Comparison of ENCODE assay signal across 1 cellular context in genomic region chr1:43946244-43947060, GRCh38.
TF ChIP-seq lines count a peak whose summit lies in the region.

TSS of gene IPO13 (plus strand) at chr1:43946950. CDS start at chr1:43947601, 651 bp downstream.

TF ChIP-seq in HepG2, 621 proteins besides CTCF, POLR2A, EP300 and RAD21 (continued from another document and continues in another):
- TF ChIP-seq ZNF280B (CRISPR knock-in tag; IDR thresholded peaks at IDR 0.05; ENCODE audit: borderline replicate concordance) (peak; percentile 72; the same call in 1 of the 2 replicates), EZH2 (conservative IDR thresholded peaks at IDR 0.05; ENCODE audit: low read depth, low read length) (no peak), EHMT2 (IDR thresholded peaks at IDR 0.05; ENCODE audit: borderline replicate concordance, low read depth, low read length) (no peak), HBP1 (CRISPR knock-in tag; IDR thresholded peaks at IDR 0.05; ENCODE audit: low read depth) (peak; percentile 80; the same call in 1 of the 2 replicates), PBX3 (CRISPR knock-in tag; IDR thresholded peaks at IDR 0.05; ENCODE audit: borderline replicate concordance) (0 out of 2 replicates have a peak, but pooled peaks have one; percentile 49), SP5 (CRISPR knock-in tag; IDR thresholded peaks at IDR 0.05; ENCODE audit: borderline replicate concordance, low read depth) (peak; percentile 43; the same call in 1 of the 2 replicates), ZNF232 (CRISPR knock-in tag; IDR thresholded peaks at IDR 0.05; ENCODE audit: borderline replicate concordance) (0 out of 2 replicates have a peak, but pooled peaks have one; percentile 41), YEATS2 (CRISPR knock-in tag; IDR thresholded peaks at IDR 0.05; ENCODE audit: borderline replicate concordance) (peak; percentile 91; the same call in 1 of the 2 replicates), MED8 (CRISPR knock-in tag; IDR thresholded peaks at IDR 0.05; ENCODE audit: insufficient replicate concordance) (peak; percentile 61), CEBPZ (IDR thresholded peaks at IDR 0.05; ENCODE audit: low read length) (no peak), CEBPB (IDR thresholded peaks at IDR 0.05; ENCODE audit: borderline replicate concordance, low read depth, low read length) (no peak), ZNF550 (CRISPR knock-in tag; IDR thresholded peaks at IDR 0.05; ENCODE audit: borderline replicate concordance) (peak; percentile 55; the same call in 1 of the 2 replicates), DZIP1 (CRISPR knock-in tag; IDR thresholded peaks at IDR 0.05) (no peak), CC2D1A (CRISPR knock-in tag; IDR thresholded peaks at IDR 0.05) (no peak; the same call in 1 of the 2 replicates), HMGXB4 (CRISPR knock-in tag; IDR thresholded peaks at IDR 0.05; ENCODE audit: borderline replicate concordance in 1 of 2, low read depth in 1 of 2) (peak; percentile 95 to 99), HDAC6 (IDR thresholded peaks at IDR 0.05; ENCODE audit: low read depth, low read length) (peak; percentile 94; the same call in 1 of the 2 replicates), ZNF605 (CRISPR knock-in tag; IDR thresholded peaks at IDR 0.05) (peak; percentile 94), ZNF83 (CRISPR knock-in tag; IDR thresholded peaks at IDR 0.05; ENCODE audit: borderline replicate concordance) (no peak; the same call in 1 of the 2 replicates), KDM2A (CRISPR knock-in tag; IDR thresholded peaks at IDR 0.05; ENCODE audit: borderline replicate concordance, low read depth) (peak; percentile 95), IRX3 (CRISPR knock-in tag; IDR thresholded peaks at IDR 0.05; ENCODE audit: borderline replicate concordance, low read depth) (no peak), MEIS2 (CRISPR knock-in tag; IDR thresholded peaks at IDR 0.05) (peak; percentile 80; the same call in 1 of the 2 replicates), KAT8 (CRISPR knock-in tag; IDR thresholded peaks at IDR 0.05) (peak; percentile 82), SUZ12 (IDR thresholded peaks at IDR 0.05; ENCODE audit: low read depth, low read length) (peak; percentile 67), NBN (conservative IDR thresholded peaks at IDR 0.05) (no peak), ZBTB7B (CRISPR knock-in tag; IDR thresholded peaks at IDR 0.05) (peak; percentile 83; the same call in 1 of the 2 replicates), E2F2 (CRISPR knock-in tag; IDR thresholded peaks at IDR 0.05; ENCODE audit: borderline replicate concordance) (no peak), ZNF878 (CRISPR knock-in tag; IDR thresholded peaks at IDR 0.05) (no peak), THRA (CRISPR knock-in tag; IDR thresholded peaks at IDR 0.05; ENCODE audit: borderline replicate concordance) (peak; percentile 62), ZNF629 (CRISPR knock-in tag; conservative IDR thresholded peaks at IDR 0.05) (no peak; the same call in 1 of the 2 replicates), SMC3 (IDR thresholded peaks at IDR 0.05; ENCODE audit: low read length) (no peak; the same call in 1 of the 2 replicates), LRRFIP1 (CRISPR knock-in tag; conservative IDR thresholded peaks at IDR 0.05) (no peak), PRMT3 (CRISPR knock-in tag; IDR thresholded peaks at IDR 0.05; ENCODE audit: borderline replicate concordance, low read depth) (no peak), GFI1 (CRISPR knock-in tag; IDR thresholded peaks at IDR 0.05; ENCODE audit: borderline replicate concordance) (peak; percentile 66; the same call in 1 of the 2 replicates), ZXDC (CRISPR knock-in tag; IDR thresholded peaks at IDR 0.05) (peak; percentile 96), DNMT1 (CRISPR knock-in tag; IDR thresholded peaks at IDR 0.05) (no peak; the same call in 1 of the 2 replicates), IRF2 (CRISPR knock-in tag; IDR thresholded peaks at IDR 0.05) (peak; percentile 95), MED1 (CRISPR knock-in tag; IDR thresholded peaks at IDR 0.05) (peak; percentile 74), CCAR2 (optimal IDR thresholded peaks at IDR 0.05; ENCODE audit: low read depth, low read length) (no peak)
